8 cellular contexts compared by ENCODE assay signal in the genomic region with DNA sequence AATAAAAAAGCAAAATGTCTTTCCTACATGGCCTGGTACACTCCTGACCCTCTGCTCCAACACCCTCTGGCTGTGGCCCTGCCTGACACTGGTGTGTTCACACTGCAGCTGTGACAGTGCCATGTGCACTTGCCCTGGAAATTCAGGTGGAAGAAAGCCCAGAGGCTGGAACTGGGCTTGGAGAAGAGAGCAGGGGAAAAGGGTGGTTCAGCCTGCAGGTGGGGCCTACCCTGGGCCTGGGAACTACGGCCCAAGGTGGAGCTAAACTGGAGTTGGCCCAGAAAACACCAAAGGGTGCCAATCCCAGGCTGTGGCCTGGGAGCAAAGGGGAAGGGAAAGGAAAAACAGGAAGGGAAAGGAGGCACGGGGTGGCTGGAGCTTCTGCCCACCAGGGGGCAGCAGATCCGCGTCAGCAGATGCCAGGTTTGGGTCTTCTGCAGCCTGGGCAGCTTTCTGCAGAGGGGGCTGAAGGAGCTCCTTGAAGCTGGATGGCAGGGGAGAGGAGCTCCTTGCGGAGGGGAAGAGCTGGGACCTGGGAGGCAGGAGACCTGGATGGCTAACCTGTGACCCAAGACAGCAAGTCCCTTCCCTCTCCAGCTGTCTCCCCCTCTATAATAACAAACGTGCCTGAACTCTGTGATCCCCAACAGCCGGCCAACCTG. TPM values are rescaled to one million over a fixed set of nuclear protein-coding genes. Genes with fewer than 3 reads are reported as not detected.
DNase-seq lines count a peak whose midpoint lies in the region; ATAC-seq, FAIRE-seq and TF ChIP-seq lines count a peak whose summit lies in the region.

No MANE protein-coding gene starts in this region.

- peaks cover 73% of the 10 kb centered on the region for H3K4me1 Mint-ChIP-seq in activated naive CD4-positive, alpha-beta T cell treated with anti-CD3 and anti-CD28 coated beads, Interleukin-2, amount 10 ng/mL, durations not matched to agents 7 days and 5 days

- peaks cover 9 to 15% (median 15%) of the 10 kb centered on the region in 3 donors for H3K4me1 ChIP-seq in pancreas

- intact Hi-C loops in pancreas (cut with DNase I), result no loop called here

- H3K4me3 ChIP-seq in pancreas, result no peak overlapping the region

- H3K9me3 ChIP-seq in pancreas, result no peaks in the 10 kb centered on the region

- FAIRE-seq in pancreas (lab: Jason Lieb, UNC), result no peak

- DNase-seq in DMS153 (lab: John Stamatoyannopoulos, UW) (peak; percentile 36), SHP77 (lab: John Stamatoyannopoulos, UW) (peak; percentile 54 to 69), globus pallidus (ENCODE audit: low spot score) (peak; percentile 52), pancreas (peak; percentile 84 to 91 (median 90)), ureter (ENCODE audit: low spot score) (peak; percentile 79)
- DNase-seq in activated naive CD4-positive, alpha-beta T cell treated with anti-CD3 and anti-CD28 coated beads, Interleukin-2, amount 10 ng/mL, durations not matched to agents 7 days and 5 days, result peak; percentile 85

- H3K27me3 Mint-ChIP-seq in activated naive CD4-positive, alpha-beta T cell treated with anti-CD3 and anti-CD28 coated beads, Interleukin-2, amount 10 ng/mL, durations not matched to agents 7 days and 5 days, result no peaks in the 10 kb centered on the region

- H3K27ac Mint-ChIP-seq in activated naive CD4-positive, alpha-beta T cell treated with anti-CD3 and anti-CD28 coated beads, Interleukin-2, amount 10 ng/mL, durations not matched to agents 7 days and 5 days, result peak overlapping the region; percentile 100

- ATAC-seq in HG02642 (IDR thresholded peaks at IDR 0.05; ENCODE audit: poor library complexity, unreplicated experiment) (peak; percentile 35), pancreas (peak; percentile 86 to 92 (median 88)), GM21619 (IDR thresholded peaks at IDR 0.05; ENCODE audit: unreplicated experiment) (no peak)

- TF ChIP-seq CTCF in pancreas (IDR thresholded peaks at IDR 0.05), result peak; percentile 91 to 98 (median 94)

- H3K27me3 ChIP-seq in pancreas, result no peaks in the 10 kb centered on the region

- CTCF ChIA-PET in activated naive CD4-positive, alpha-beta T cell treated with anti-CD3 and anti-CD28 coated beads, Interleukin-2, amount 10 ng/mL, durations not matched to agents 7 days and 5 days (lab: Charles Lee), result interaction anchor here (0.6 to 6.5 kb wide), 32 partner anchors 10 to 316 kb away, joined by 3 to 238 read pairs (median 4); a partner anchor contains a TSS

- H3K36me3 Mint-ChIP-seq in activated naive CD4-positive, alpha-beta T cell treated with anti-CD3 and anti-CD28 coated beads, Interleukin-2, amount 10 ng/mL, durations not matched to agents 7 days and 5 days, result peaks cover 19% of the 10 kb centered on the region

- peaks cover 0 to 21% (median 6%) of the 10 kb centered on the region in 3 donors for H3K36me3 ChIP-seq in pancreas

- peak overlapping the region; percentile 73 for H3K4me3 Mint-ChIP-seq in activated naive CD4-positive, alpha-beta T cell treated with anti-CD3 and anti-CD28 coated beads, Interleukin-2, amount 10 ng/mL, durations not matched to agents 7 days and 5 days

- peak overlapping the region in 3 of 4 donors; percentile 25 to 53 (median 52) for H3K27ac ChIP-seq in pancreas

- 16% methylated on average over 7 of the region's 7 CpGs for WGBS in pancreas, 2 donors

- no peaks in the 10 kb centered on the region for H3K9me3 Mint-ChIP-seq in activated naive CD4-positive, alpha-beta T cell treated with anti-CD3 and anti-CD28 coated beads, Interleukin-2, amount 10 ng/mL, durations not matched to agents 7 days and 5 days

RNA-seq across cellular contexts. Expression of a gene that starts 15.4 kb away (rescaled TPM):
- total RNA-seq in pancreas, result 10 to 100 TPM; 15.6 to 25.2 (median 17.0) TPM
- 10 to 100 TPM; 13.3 to 18.9 TPM for polyA plus RNA-seq in pancreas
- 54.6 TPM for total RNA-seq in ureter

RNA-seq across cellular contexts. Expression of a gene that starts 18.3 kb away (rescaled TPM):
- total RNA-seq in pancreas (10 to 100 TPM; 31.8 to 53.8 (median 34.0) TPM), ureter (57.6 TPM)
- polyA plus RNA-seq in pancreas, result 10 to 100 TPM; 43.3 to 49.1 TPM

Comparison
In these comparisons a context has a peak if more than half of its experiments do, and no peak if none do; other contexts are left out.
1. DNase-seq: peak in every context shown above with its lines; median percentile 90 in pancreas; 85 in activated naive CD4-positive, alpha-beta T cell treated with anti-CD3 and anti-CD28 coated beads, Interleukin-2, amount 10 ng/mL, durations not matched to agents 7 days and 5 days; 79 in ureter; 62 in SHP77; 52 in globus pallidus; 36 in DMS153.